ENCODE assay signal across 3 cellular contexts in the genomic region with DNA sequence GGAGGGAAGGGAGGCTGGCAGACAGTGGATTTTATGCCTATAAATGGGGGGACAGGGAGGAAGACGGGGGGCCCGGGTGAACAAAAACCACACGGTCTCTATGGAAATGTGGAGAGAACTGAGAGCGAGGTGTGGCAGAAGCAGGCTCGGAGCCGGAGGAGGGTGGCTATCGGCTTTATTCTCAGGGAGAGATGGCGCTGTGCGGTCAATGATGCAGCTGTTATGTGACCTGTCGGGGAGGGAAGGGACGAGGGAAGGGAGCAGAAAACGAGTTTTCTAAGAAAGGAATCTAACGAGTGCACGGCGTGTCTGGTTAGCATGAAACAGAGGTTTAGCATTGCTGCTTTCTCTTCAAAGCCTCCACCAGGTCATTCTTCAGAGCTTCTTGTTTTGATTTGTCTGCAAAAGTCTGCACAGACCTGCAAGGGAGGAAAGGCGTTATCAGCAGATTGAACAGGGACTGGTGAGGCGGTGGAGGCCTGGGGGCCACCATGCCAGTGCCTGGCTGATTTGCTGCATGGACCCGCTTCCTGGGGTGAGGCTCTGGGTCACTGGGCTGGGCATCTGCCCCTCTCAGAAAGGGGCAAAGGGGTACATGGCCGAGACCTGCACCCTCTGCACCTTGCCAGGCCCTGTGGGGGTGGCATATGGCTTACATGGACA.
TF ChIP-seq lines count a peak whose summit lies in the region.

No MANE protein-coding gene starts in this region.

TF ChIP-seq in SK-N-SH, 30 proteins besides CTCF, POLR2A, EP300 and RAD21:
- TF ChIP-seq GATA2 (CRISPR knock-in tag; IDR thresholded peaks at IDR 0.05) (peak; percentile 77), RCOR1 (IDR thresholded peaks at IDR 0.05; ENCODE audit: low read length) (peak; percentile 27; the same call in 1 of the 2 replicates)
- TF ChIP-seq, protein P1, sequence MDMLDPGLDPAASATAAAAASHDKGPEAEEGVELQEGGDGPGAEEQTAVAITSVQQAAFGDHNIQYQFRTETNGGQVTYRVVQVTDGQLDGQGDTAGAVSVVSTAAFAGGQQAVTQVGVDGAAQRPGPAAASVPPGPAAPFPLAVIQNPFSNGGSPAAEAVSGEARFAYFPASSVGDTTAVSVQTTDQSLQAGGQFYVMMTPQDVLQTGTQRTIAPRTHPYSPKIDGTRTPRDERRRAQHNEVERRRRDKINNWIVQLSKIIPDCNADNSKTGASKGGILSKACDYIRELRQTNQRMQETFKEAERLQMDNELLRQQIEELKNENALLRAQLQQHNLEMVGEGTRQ (IDR thresholded peaks at IDR 0.05; ENCODE audit: borderline replicate concordance, low read depth, low read length), result no peak

TF ChIP-seq in SK-N-SH treated with all-trans-retinoic acid at 6 μM for 48 hours, 23 proteins besides CTCF, POLR2A, EP300 and RAD21:
- TF ChIP-seq ZNF8 (CRISPR knock-in tag; IDR thresholded peaks at IDR 0.05) (no peak), ARNTL (CRISPR knock-in tag; IDR thresholded peaks at IDR 0.05; ENCODE audit: borderline replicate concordance, low read depth) (no peak)
- TF ChIP-seq, protein P2, sequence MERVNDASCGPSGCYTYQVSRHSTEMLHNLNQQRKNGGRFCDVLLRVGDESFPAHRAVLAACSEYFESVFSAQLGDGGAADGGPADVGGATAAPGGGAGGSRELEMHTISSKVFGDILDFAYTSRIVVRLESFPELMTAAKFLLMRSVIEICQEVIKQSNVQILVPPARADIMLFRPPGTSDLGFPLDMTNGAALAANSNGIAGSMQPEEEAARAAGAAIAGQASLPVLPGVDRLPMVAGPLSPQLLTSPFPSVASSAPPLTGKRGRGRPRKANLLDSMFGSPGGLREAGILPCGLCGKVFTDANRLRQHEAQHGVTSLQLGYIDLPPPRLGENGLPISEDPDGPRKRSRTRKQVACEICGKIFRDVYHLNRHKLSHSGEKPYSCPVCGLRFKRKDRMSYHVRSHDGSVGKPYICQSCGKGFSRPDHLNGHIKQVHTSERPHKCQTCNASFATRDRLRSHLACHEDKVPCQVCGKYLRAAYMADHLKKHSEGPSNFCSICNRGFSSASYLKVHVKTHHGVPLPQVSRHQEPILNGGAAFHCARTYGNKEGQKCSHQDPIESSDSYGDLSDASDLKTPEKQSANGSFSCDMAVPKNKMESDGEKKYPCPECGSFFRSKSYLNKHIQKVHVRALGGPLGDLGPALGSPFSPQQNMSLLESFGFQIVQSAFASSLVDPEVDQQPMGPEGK (CRISPR knock-in tag; IDR thresholded peaks at IDR 0.05; ENCODE audit: borderline replicate concordance), result no peak

TF ChIP-seq in H1, 55 proteins besides CTCF, POLR2A, EP300 and RAD21:
- TF ChIP-seq MAFK (IDR thresholded peaks at IDR 0.05; ENCODE audit: low read depth, low read length), result no peak
- no peak for TF ChIP-seq JUN (IDR thresholded peaks at IDR 0.05; ENCODE audit: low read depth, low read length)
- TF ChIP-seq SIRT6 (IDR thresholded peaks at IDR 0.05; ENCODE audit: low read length), result no peak
- TF ChIP-seq, protein P3, sequence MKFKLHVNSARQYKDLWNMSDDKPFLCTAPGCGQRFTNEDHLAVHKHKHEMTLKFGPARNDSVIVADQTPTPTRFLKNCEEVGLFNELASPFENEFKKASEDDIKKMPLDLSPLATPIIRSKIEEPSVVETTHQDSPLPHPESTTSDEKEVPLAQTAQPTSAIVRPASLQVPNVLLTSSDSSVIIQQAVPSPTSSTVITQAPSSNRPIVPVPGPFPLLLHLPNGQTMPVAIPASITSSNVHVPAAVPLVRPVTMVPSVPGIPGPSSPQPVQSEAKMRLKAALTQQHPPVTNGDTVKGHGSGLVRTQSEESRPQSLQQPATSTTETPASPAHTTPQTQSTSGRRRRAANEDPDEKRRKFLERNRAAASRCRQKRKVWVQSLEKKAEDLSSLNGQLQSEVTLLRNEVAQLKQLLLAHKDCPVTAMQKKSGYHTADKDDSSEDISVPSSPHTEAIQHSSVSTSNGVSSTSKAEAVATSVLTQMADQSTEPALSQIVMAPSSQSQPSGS (IDR thresholded peaks at IDR 0.05; ENCODE audit: low read length), result no peak
- TF ChIP-seq CBX8 (IDR thresholded peaks at IDR 0.05; ENCODE audit: borderline replicate concordance, low read depth, low read length), result no peak
- TF ChIP-seq SIX5 (IDR thresholded peaks at IDR 0.05; ENCODE audit: low read depth, low read length), result no peak
- TF ChIP-seq KDM4A (IDR thresholded peaks at IDR 0.05; ENCODE audit: low read depth, low read length, severe bottlenecking), result no peak
- TF ChIP-seq KDM5A (IDR thresholded peaks at IDR 0.05; ENCODE audit: low read length), result no peak
TF ChIP-seq in H1: peak in this region for 0.
